Comparison of ENCODE assay signal across 10 cellular contexts in the genomic region with DNA sequence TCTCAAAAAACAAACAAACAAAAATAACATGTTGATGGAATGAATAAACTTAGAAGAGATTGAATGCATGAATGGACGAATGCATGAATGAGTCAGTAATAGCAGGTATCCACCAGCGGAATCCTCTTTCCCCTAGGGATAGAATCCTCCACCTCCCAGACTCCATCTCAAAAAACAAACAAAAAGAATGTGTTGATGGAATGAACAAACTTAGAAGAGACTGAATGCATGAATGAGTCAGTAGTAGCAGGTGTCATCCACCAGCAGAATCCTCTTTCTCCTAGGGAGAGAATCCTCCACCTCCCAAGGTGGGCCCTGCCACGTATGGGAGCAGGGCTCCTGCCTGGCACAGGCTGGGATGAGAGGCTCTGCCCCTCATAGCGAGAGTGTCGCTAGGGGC. TPM values are rescaled to one million over a fixed set of nuclear protein-coding genes. Genes with fewer than 3 reads are reported as not detected.
DNase-seq lines count a peak whose midpoint lies in the region; ATAC-seq and TF ChIP-seq lines count a peak whose summit lies in the region.
"Had no signal": no experiment of that assay in that cellular context is flagged by ENCODE, and none has a peak within 500 bp of the region (broad histone marks: within the 10 kb centered on the region; RNA-seq: fewer than 3 reads in every experiment).

No MANE protein-coding gene starts in this region.

- no peak for TF ChIP-seq CTCF in heart left ventricle (IDR thresholded peaks at IDR 0.05)
- TF ChIP-seq CTCF in lower lobe of right lung (IDR thresholded peaks at IDR 0.05), result no peak
- no peak for TF ChIP-seq CTCF in upper lobe of right lung (IDR thresholded peaks at IDR 0.05)

- DNase-seq in heart left ventricle (no peak), Right ventricle myocardium superior (no peak), lower lobe of right lung (no peak), upper lobe of right lung (no peak), G401 (ENCODE audit: low spot score) (no peak), putamen (ENCODE audit: low spot score) (no peak)
- DNase-seq in activated T-helper 1 cell treated with anti-CD3 and anti-CD28 coated beads, Interleukin-12 subunit alpha, Interleukin-12 subunit beta, Interleukin-2, Interleukin-4 antibody, amounts not matched to agents 30 ng/mL and 10 ng/mL and 1 ng/mL, durations not matched to agents 14 hours and 24 hours and 36 hours (ENCODE audit: low spot score), result no peak
- DNase-seq: HCEC 1CT, mucosa of descending colon had no signal

- peaks cover 15% of the 10 kb centered on the region for H3K36me3 Mint-ChIP-seq in activated T-helper 1 cell treated with anti-CD3 and anti-CD28 coated beads, Interleukin-12 subunit alpha, Interleukin-12 subunit beta, Interleukin-2, Interleukin-4 antibody, amounts not matched to agents 30 ng/mL and 10 ng/mL and 1 ng/mL, durations not matched to agents 14 hours and 24 hours and 36 hours (ENCODE audit: low read depth)

- in situ Hi-C loops in G401 (cut with HindIII; ENCODE audit: low sequenced_read_pairs), result no loop called here

- H3K27me3 ChIP-seq in heart left ventricle, result no peaks in the 10 kb centered on the region
- no peaks in the 10 kb centered on the region for H3K27me3 ChIP-seq in lower lobe of right lung (ENCODE audit: low read depth)
- H3K27me3 ChIP-seq in upper lobe of right lung, result no peaks in the 10 kb centered on the region

- no peaks in the 10 kb centered on the region for H3K9me3 Mint-ChIP-seq in activated T-helper 1 cell treated with anti-CD3 and anti-CD28 coated beads, Interleukin-12 subunit alpha, Interleukin-12 subunit beta, Interleukin-2, Interleukin-4 antibody, amounts not matched to agents 30 ng/mL and 10 ng/mL and 1 ng/mL, durations not matched to agents 14 hours and 24 hours and 36 hours

- WGBS in heart left ventricle, 4 donors, result 86 to 92% (median 91%) methylated on average over 5 of the region's 5 CpGs

- peaks cover 13 to 91% (median 46%) of the 10 kb centered on the region in 12 donors for H3K4me1 ChIP-seq in heart left ventricle
- H3K4me1 ChIP-seq in lower lobe of right lung, result peaks cover 55% of the 10 kb centered on the region
- H3K4me1 ChIP-seq in upper lobe of right lung, result peaks cover 43% of the 10 kb centered on the region

- no peaks in the 10 kb centered on the region for H3K36me3 ChIP-seq in heart left ventricle
- no peaks in the 10 kb centered on the region for H3K36me3 ChIP-seq in lower lobe of right lung
- H3K36me3 ChIP-seq in upper lobe of right lung, result no peaks in the 10 kb centered on the region

- H3K27ac ChIP-seq in heart left ventricle (peak overlapping the region in 8 of 12 donors; percentile 4 to 92 (median 62)), lower lobe of right lung (peak overlapping the region; percentile 84), upper lobe of right lung (peak overlapping the region; percentile 71)

- H3K4me1 Mint-ChIP-seq in activated T-helper 1 cell treated with anti-CD3 and anti-CD28 coated beads, Interleukin-12 subunit alpha, Interleukin-12 subunit beta, Interleukin-2, Interleukin-4 antibody, amounts not matched to agents 30 ng/mL and 10 ng/mL and 1 ng/mL, durations not matched to agents 14 hours and 24 hours and 36 hours (ENCODE audit: low read depth), result peaks cover 79% of the 10 kb centered on the region

- H3K27me3 Mint-ChIP-seq in activated T-helper 1 cell treated with anti-CD3 and anti-CD28 coated beads, Interleukin-12 subunit alpha, Interleukin-12 subunit beta, Interleukin-2, Interleukin-4 antibody, amounts not matched to agents 30 ng/mL and 10 ng/mL and 1 ng/mL, durations not matched to agents 14 hours and 24 hours and 36 hours (ENCODE audit: insufficient read depth), result no peaks in the 10 kb centered on the region

- peak overlapping the region; percentile 87 for H3K27ac Mint-ChIP-seq in activated T-helper 1 cell treated with anti-CD3 and anti-CD28 coated beads, Interleukin-12 subunit alpha, Interleukin-12 subunit beta, Interleukin-2, Interleukin-4 antibody, amounts not matched to agents 30 ng/mL and 10 ng/mL and 1 ng/mL, durations not matched to agents 14 hours and 24 hours and 36 hours

- intact Hi-C loops in heart left ventricle (cut with DNase I) (loop anchor here in 1 of 10 donors (10.0 kb wide), 1 partner anchor 47 kb away; no protein-coding TSS in a partner anchor), Right ventricle myocardium superior (cut with DNase I) (no loop called here), lower lobe of right lung (cut with DNase I) (no loop called here), upper lobe of right lung (cut with DNase I) (no loop called here)
- intact Hi-C loops in activated T-helper 1 cell treated with anti-CD3 and anti-CD28 coated beads, Interleukin-12 subunit alpha, Interleukin-12 subunit beta, Interleukin-2, Interleukin-4 antibody, amounts not matched to agents 30 ng/mL and 10 ng/mL and 1 ng/mL, durations not matched to agents 14 hours and 24 hours and 36 hours (cut with micrococcal nuclease), result loop anchor here (5.0 kb wide), 1 partner anchor 106 kb away; no protein-coding TSS in a partner anchor

- H3K4me3 ChIP-seq in heart left ventricle (no peak overlapping the region), lower lobe of right lung (no peak overlapping the region), upper lobe of right lung (no peak overlapping the region)
- H3K4me3 ChIP-seq: mucosa of descending colon had no signal

- no peaks in the 10 kb centered on the region for H3K9me3 ChIP-seq in heart left ventricle
- H3K9me3 ChIP-seq in lower lobe of right lung, result no peaks in the 10 kb centered on the region
- no peaks in the 10 kb centered on the region for H3K9me3 ChIP-seq in upper lobe of right lung
- H3K9me3 ChIP-seq: mucosa of descending colon had no signal

- ATAC-seq in heart left ventricle, result no peak
- ATAC-seq in Right ventricle myocardium superior (ENCODE audit: poor library complexity), result no peak
- ATAC-seq in lower lobe of right lung, result no peak
- no peak for ATAC-seq in upper lobe of right lung
- no peak for ATAC-seq in HG02798 (IDR thresholded peaks at IDR 0.05; ENCODE audit: poor library complexity, unreplicated experiment)
- ATAC-seq: mucosa of descending colon had no signal

- peak overlapping the region; percentile 31 for H3K4me3 Mint-ChIP-seq in activated T-helper 1 cell treated with anti-CD3 and anti-CD28 coated beads, Interleukin-12 subunit alpha, Interleukin-12 subunit beta, Interleukin-2, Interleukin-4 antibody, amounts not matched to agents 30 ng/mL and 10 ng/mL and 1 ng/mL, durations not matched to agents 14 hours and 24 hours and 36 hours

- no peak for TF ChIP-seq POLR2A in heart left ventricle (IDR thresholded peaks at IDR 0.05)

RNA-seq across cellular contexts. Expression of a gene that starts 26.8 kb away (rescaled TPM):
- total RNA-seq in heart left ventricle, result 10 to 100 TPM in 8 of 9 donors, 1 to 10 TPM in 1; 10.0 to 42.5 (median 15.2) TPM
- polyA plus RNA-seq in heart left ventricle, result 10 to 100 TPM in 1 of 2 donors, 1 to 10 TPM in 1; 1.5 to 15.2 TPM
- 14.3 TPM for total RNA-seq in Right ventricle myocardium superior
- total RNA-seq in activated T-helper 1 cell treated with anti-CD3 and anti-CD28 coated beads, Interleukin-12 subunit alpha, Interleukin-12 subunit beta, Interleukin-2, Interleukin-4 antibody, amounts not matched to agents 30 ng/mL and 10 ng/mL and 1 ng/mL, durations not matched to agents 14 hours and 24 hours and 36 hours, result 52.1 and 56.5 TPM in 2 replicates
- total RNA-seq in lower lobe of right lung, result 27.9 TPM
- 34.3 TPM for total RNA-seq in upper lobe of right lung
- total RNA-seq in G401 (2014; rRNA removed; shearing (Covaris generic)), result 13.2 and 19.0 TPM in 2 replicates

RNA-seq across cellular contexts. Expression of a gene that starts 45.3 kb away (rescaled TPM):
- total RNA-seq in heart left ventricle (100 to 1,000 TPM; 101 to 189 (median 120) TPM), Right ventricle myocardium superior (124 TPM), lower lobe of right lung (103 TPM), upper lobe of right lung (106 TPM)
- polyA plus RNA-seq in heart left ventricle, result 100 to 1,000 TPM; 153 to 292 TPM
- total RNA-seq in activated T-helper 1 cell treated with anti-CD3 and anti-CD28 coated beads, Interleukin-12 subunit alpha, Interleukin-12 subunit beta, Interleukin-2, Interleukin-4 antibody, amounts not matched to agents 30 ng/mL and 10 ng/mL and 1 ng/mL, durations not matched to agents 14 hours and 24 hours and 36 hours, result 387 and 400 TPM in 2 replicates
- 244 and 260 TPM in 2 replicates for total RNA-seq in G401 (2014; rRNA removed; shearing (Covaris generic))
